ENCODE assay signal across 8 cellular contexts in the genomic region with DNA sequence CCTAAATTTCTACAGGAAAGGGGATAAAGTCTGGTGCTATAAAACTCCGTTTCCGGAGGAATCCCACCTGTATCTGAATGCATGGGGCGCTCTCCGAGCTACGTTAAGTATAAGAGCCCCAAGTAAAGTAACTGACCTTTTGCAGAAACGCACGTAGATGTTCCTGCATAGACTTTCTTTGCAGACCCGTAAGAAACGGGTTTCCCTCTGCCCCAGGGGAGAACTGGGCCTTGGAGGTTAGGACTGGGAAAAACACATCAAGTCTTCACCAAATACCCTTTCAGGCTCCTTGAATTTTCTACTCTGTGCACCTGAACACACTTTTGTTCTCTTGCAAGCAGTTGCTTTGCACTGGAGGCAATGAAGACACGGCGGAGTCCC. TPM values are rescaled to one million over a fixed set of nuclear protein-coding genes. Genes with fewer than 3 reads are reported as not detected.
DNase-seq lines count a peak whose midpoint lies in the region; ATAC-seq, FAIRE-seq and TF ChIP-seq lines count a peak whose summit lies in the region.
"Not testable (repeated sequence)": the region's sequence is repeated elsewhere in the genome, so short reads cannot be mapped to it uniquely, and the experiment has no call there.

No MANE protein-coding gene starts in this region.

- not testable (repeated sequence) for H3K36me3 ChIP-seq in ES-I3 (ENCODE audit: insufficient read depth, low read length); KMS-11 (ENCODE audit: insufficient read depth); urinary bladder (ENCODE audit: insufficient read depth)
- H3K36me3 ChIP-seq in WERI-Rb-1 = peaks cover 11% of the 10 kb centered on the region
- H3K36me3 ChIP-seq in K562 (ENCODE audit: control insufficient read depth, insufficient read depth, low read length) = peaks cover 35% of the 10 kb centered on the region; the same call in 2 of the 3 replicates
- peaks cover 12% of the 10 kb centered on the region for H3K36me3 ChIP-seq in fibroblast of lung (ENCODE audit: control insufficient read depth, insufficient read depth, low read length)
- H3K36me3 ChIP-seq in lung (ENCODE audit: control insufficient read depth in 2 of 2, insufficient read depth in 2 of 2, low read length in 2 of 2) = peaks cover 0 to 25% of the 10 kb centered on the region in 2 donors
- peaks cover 0 to 15% of the 10 kb centered on the region in 2 donors for H3K36me3 ChIP-seq in psoas muscle (ENCODE audit: insufficient read depth in 1 of 2, low read depth in 1 of 2)

- CTCF ChIA-PET in K562 (lab: Yijun Ruan, JAX; ENCODE audit: low intra/inter-chr PET ratio) = interaction anchor here (0.6 kb wide), 1 partner anchor 54 kb away, joined by 5 read pairs; no protein-coding TSS in a partner anchor

- not testable (repeated sequence) for TF ChIP-seq POLR2A in K562 (conservative IDR thresholded peaks at IDR 0.05)

- H3K79me2 ChIP-seq in KMS-11 (ENCODE audit: insufficient read depth, low read depth) (peaks cover 35% of the 10 kb centered on the region), K562 (ENCODE audit: control insufficient read depth, insufficient read depth, low read length) (peaks cover 62% of the 10 kb centered on the region), fibroblast of lung (ENCODE audit: control insufficient read depth, insufficient read depth, low read length) (peaks cover 47% of the 10 kb centered on the region)

- H3K4me1 ChIP-seq in ES-I3 (ENCODE audit: insufficient read depth, low read length); fibroblast of lung (ENCODE audit: control insufficient read depth, extremely low read depth, insufficient read depth, low read length); urinary bladder (ENCODE audit: insufficient read depth): not testable (repeated sequence)
- peaks cover 17% of the 10 kb centered on the region for H3K4me1 ChIP-seq in KMS-11 (ENCODE audit: low read depth, poor library complexity, severe bottlenecking)
- H3K4me1 ChIP-seq in K562 (replicated peaks in 1 of 2; ENCODE audit: control insufficient read depth in 2 of 2, insufficient read depth in 2 of 2, low read length in 2 of 2) = peaks cover 37 to 54% of the 10 kb centered on the region in 2 experiments
- peaks cover 12 to 22% of the 10 kb centered on the region in 2 donors for H3K4me1 ChIP-seq in lung (ENCODE audit: control insufficient read depth in 2 of 2, insufficient read depth in 2 of 2, low read length in 2 of 2)
- H3K4me1 ChIP-seq in psoas muscle = peaks cover 36% of the 10 kb centered on the region

- in situ Hi-C loops in K562 (cut with MboI) = not testable (repeated sequence)

- H3K9ac ChIP-seq in ES-I3 (ENCODE audit: low read depth, low read length) (peak overlapping the region; percentile 98), KMS-11 (peak overlapping the region; percentile 83), K562 (ENCODE audit: insufficient read depth in 1 of 2, low read depth in 2 of 2, low read length in 2 of 2) (peak overlapping the region; percentile 95 to 99), fibroblast of lung (ENCODE audit: insufficient read depth, low read length) (peak overlapping the region; percentile 96)

- 2% methylated on average over 11 of the region's 11 CpGs for WGBS in K562 (ENCODE audit: insufficient coverage, low coverage, missing lambda C conversion rate)
- 1 to 3% methylated on average over 11 of the region's 11 CpGs for WGBS in lung, 2 donors
- 2 to 6% (median 4%) methylated on average over 11 of the region's 11 CpGs for WGBS in psoas muscle, 3 donors
- WGBS in urinary bladder = 4% methylated on average over 11 of the region's 11 CpGs

- H3K27me3 ChIP-seq in KMS-11 (ENCODE audit: insufficient read depth, low read depth); WERI-Rb-1 (ENCODE audit: insufficient read depth, low read depth, severe bottlenecking); K562 (ENCODE audit: control insufficient read depth in 2 of 2, insufficient read depth in 2 of 2, low read length in 2 of 2); fibroblast of lung (ENCODE audit: control insufficient read depth, insufficient read depth, low read length); lung (ENCODE audit: control insufficient read depth, insufficient read depth); psoas muscle (ENCODE audit: insufficient read depth in 3 of 3, low read length in 2 of 3): not testable (repeated sequence)

- POLR2A ChIA-PET in K562 (lab: Yijun Ruan, JAX) = interaction anchor here (0.6 to 2.3 kb wide), 7 partner anchors 8 to 174 kb away, joined by 3 to 24 read pairs (median 4); no protein-coding TSS in a partner anchor

- H4K20me1 ChIP-seq in KMS-11 (ENCODE audit: insufficient read depth); K562 (replicated peaks; ENCODE audit: control insufficient read depth, insufficient read depth, low read length); fibroblast of lung (ENCODE audit: control insufficient read depth, extremely low read depth, insufficient read depth, low read length): not testable (repeated sequence)

- H3K9me1 ChIP-seq in K562 (ENCODE audit: control insufficient read depth, insufficient read depth, low read length) = not testable (repeated sequence)

- peak overlapping the region; percentile 68 for H2AFZ ChIP-seq in KMS-11 (ENCODE audit: low read depth)
- H2AFZ ChIP-seq in K562 (ENCODE audit: low read depth, low read length); fibroblast of lung (ENCODE audit: low read length): not testable (repeated sequence)

- peak; percentile 0; the same call in 1 of the 3 replicates for ATAC-seq in K562
- not testable (repeated sequence) for ATAC-seq in lung (ENCODE audit: insufficient read depth, low FRiP score)
- ATAC-seq in psoas muscle = peak in 1 of 4 donors; percentile 1

- H3K27ac ChIP-seq in KMS-11 = peak overlapping the region; percentile 70
- peak overlapping the region; percentile 84 for H3K27ac ChIP-seq in WERI-Rb-1
- H3K27ac ChIP-seq in K562 (ENCODE audit: extremely low read depth, low read depth, low read length) = peak overlapping the region; percentile 94
- H3K27ac ChIP-seq in fibroblast of lung (ENCODE audit: insufficient read depth, low read length) = peak overlapping the region; percentile 98
- H3K27ac ChIP-seq in lung (ENCODE audit: low read depth in 1 of 2, low read length in 1 of 2) = peak overlapping the region; percentile 98
- peak overlapping the region; percentile 100 for H3K27ac ChIP-seq in psoas muscle
- H3K27ac ChIP-seq in urinary bladder (ENCODE audit: low read depth) = peak overlapping the region; percentile 91

- intact Hi-C loops in K562 (cut with micrococcal nuclease); psoas muscle (cut with DNase I): not testable (repeated sequence)

- not testable (repeated sequence) for TF ChIP-seq EP300 in K562 (IDR thresholded peaks at IDR 0.05; ENCODE audit: low read length)

- not testable (repeated sequence) for TF ChIP-seq RAD21 in K562 (CRISPR knock-in tag; conservative IDR thresholded peaks at IDR 0.05 in 1 of 2, IDR thresholded peaks at IDR 0.05 in 1 of 2)

- peak overlapping the region; percentile 54 for H3K4me3 ChIP-seq in KMS-11 (IDR thresholded peaks at IDR 0.05; ENCODE audit: insufficient read depth, low read depth, low read length)
- H3K4me3 ChIP-seq in WERI-Rb-1 (ENCODE audit: low read depth, low read length) = peak overlapping the region; percentile 62
- peak overlapping the region; percentile 100 for H3K4me3 ChIP-seq in K562
- H3K4me3 ChIP-seq in fibroblast of lung (replicated peaks in 1 of 4; ENCODE audit: control extremely low read depth in 1 of 4, insufficient read depth in 1 of 4, low read depth in 3 of 4, low read length in 4 of 4) = peak overlapping the region; percentile 77 to 95 (median 89)
- H3K4me3 ChIP-seq in lung = peak overlapping the region; percentile 90
- peak overlapping the region; percentile 97 for H3K4me3 ChIP-seq in psoas muscle
- H3K4me3 ChIP-seq in urinary bladder (ENCODE audit: low read depth, low read length) = peak overlapping the region; percentile 73

- not testable (repeated sequence) for DNase-seq in WERI-Rb-1; fibroblast of lung (ENCODE audit: low read depth in 2 of 2); lung (ENCODE audit: low spot score); psoas muscle
- peak in 1 of 4 experiments; percentile 37 for DNase-seq in K562 (ENCODE audit: extremely low read depth in 1 of 4, low spot score in 3 of 4)

- H3K4me2 ChIP-seq in KMS-11 (peak overlapping the region; percentile 94), K562 (ENCODE audit: insufficient read depth, low read length) (peak overlapping the region; percentile 97), fibroblast of lung (ENCODE audit: extremely low read depth, insufficient read depth, low read length) (peak overlapping the region; percentile 100)

- TF ChIP-seq CTCF in KMS-11 (conservative IDR thresholded peaks at IDR 0.05; ENCODE audit: low read depth, low read length); WERI-Rb-1 (IDR thresholded peaks at IDR 0.05; ENCODE audit: low read depth, low read length); K562 (IDR thresholded peaks at IDR 0.05 in 2 of 3, conservative IDR thresholded peaks at IDR 0.05 in 1 of 3; ENCODE audit: insufficient read depth in 2 of 3, low read depth in 1 of 3, low read length in 3 of 3); fibroblast of lung (conservative IDR thresholded peaks at IDR 0.05 in 1 of 2, IDR thresholded peaks at IDR 0.05 in 1 of 2; ENCODE audit: low read depth in 1 of 2, low read length in 2 of 2); lung (IDR thresholded peaks at IDR 0.05; ENCODE audit: control extremely low read depth, extremely low read depth); psoas muscle (IDR thresholded peaks at IDR 0.05): not testable (repeated sequence)

- FAIRE-seq in K562 (lab: Jason Lieb, UNC) = peak; percentile 76

- BruUV-seq in K562 (replicated peaks; lab: Mats Ljungman, UMichigan) = not testable (repeated sequence)

- not testable (repeated sequence) for H3K9me3 ChIP-seq in ES-I3 (ENCODE audit: control insufficient read depth, insufficient read depth, low read length); WERI-Rb-1 (ENCODE audit: severe bottlenecking); K562 (replicated peaks; ENCODE audit: control insufficient read depth, insufficient read depth, low read depth, low read length); fibroblast of lung (ENCODE audit: control insufficient read depth, insufficient read depth, low read depth, low read length); lung (ENCODE audit: control insufficient read depth in 2 of 2, insufficient read depth in 1 of 2, low read length in 1 of 2); psoas muscle

RNA-seq across cellular contexts. Expression of gene ABHD17A, which starts 10.0 kb away (rescaled TPM):
- total RNA-seq in K562 (2011; cell fraction: chromatin; rRNA removed; ENCODE audit: low replicate concordance) = 29.4 and 87.9 TPM in 2 replicates
- total RNA-seq in K562 (2011; cell fraction: nucleolus; rRNA removed) = 61.7 and 67.8 TPM in 2 replicates
- 40.1 and 45.4 TPM in 2 replicates for total RNA-seq in K562 (2011; cell fraction: nucleoplasm; rRNA removed)
- 135 and 157 TPM in 2 replicates for total RNA-seq in K562 (2014; rRNA removed)
- 0.93 and 1.5 TPM in 2 replicates for total RNA-seq in K562 (2014; rRNA removed; fragmentation: Illumina TruSeq; extraction: Trizol)
- total RNA-seq in K562 (2015; rRNA removed; fragmentation: Illumina TruSeq; extraction: Trizol) = 18.9 and 26.5 TPM in 2 replicates
- total RNA-seq in K562 (2021) = 84.2 and 87.7 TPM in 2 replicates
- 24.6 and 45.3 TPM in 2 replicates for polyA plus RNA-seq in K562 (2011; rRNA removed)
- polyA plus RNA-seq in K562 (2011; cell fraction: cytosol; rRNA removed) = 54.2 and 174 TPM in 2 replicates
- 117 and 184 TPM in 2 replicates for polyA plus RNA-seq in K562 (2011; cell fraction: nucleus; rRNA removed)
- 47.5 and 74.5 TPM in 2 replicates for polyA plus RNA-seq in K562 (2012)
- 3.6 and 16.9 TPM in 2 replicates for polyA plus RNA-seq in K562 (2014; fragmentation: Illumina TruSeq; extraction: Trizol)
- under 1 TPM in 1 of 2 experiments, not detected in 1; 0.04 TPM for polyA plus RNA-seq in K562 (2014; fragmentation: Nextera tagmentation; extraction: Ambion mirVana)
- polyA plus RNA-seq in K562 (2014; rRNA removed) = 95.1 and 99.0 TPM in 2 replicates
- 6.9 and 11.0 TPM in 2 replicates for polyA minus RNA-seq in K562 (2011; rRNA and poly(A)+ RNA removed)
- polyA minus RNA-seq in K562 (2011; cell fraction: cytosol; rRNA and poly(A)+ RNA removed) = 26.1 and 39.4 TPM in 2 replicates
- polyA minus RNA-seq in K562 (2011; cell fraction: nucleus; rRNA and poly(A)+ RNA removed) = 15.3 and 15.8 TPM in 2 replicates
- total RNA-seq in fibroblast of lung = 59.1 and 74.5 TPM in 2 replicates
- polyA plus RNA-seq in fibroblast of lung = 23.0 and 25.8 TPM in 2 replicates
- 38.3 and 53.8 TPM in 2 replicates for polyA plus RNA-seq in fibroblast of lung (2012)
- polyA minus RNA-seq in fibroblast of lung (ENCODE audit: low replicate concordance) = 18.9 and 29.3 TPM in 2 replicates
- 10 to 100 TPM; 68.8 to 84.9 TPM for total RNA-seq in lung
- 100 to 1,000 TPM in 1 of 2 donors, 10 to 100 TPM in 1; 97.0 to 110 TPM for polyA plus RNA-seq in lung
- total RNA-seq in psoas muscle = 10 to 100 TPM; 38.5 to 54.2 (median 42.3) TPM
- 10 to 100 TPM; 35.5 to 58.9 (median 47.6) TPM for polyA plus RNA-seq in psoas muscle
- total RNA-seq in urinary bladder = 41.9 TPM
- polyA plus RNA-seq in urinary bladder = 99.7 TPM

RNA-seq across cellular contexts. Expression of gene KLF16, which starts 11.9 kb away (rescaled TPM):
- 5.8 and 14.0 TPM in 2 replicates for total RNA-seq in K562 (2011; cell fraction: chromatin; rRNA removed; ENCODE audit: low replicate concordance)
- total RNA-seq in K562 (2011; cell fraction: nucleolus; rRNA removed) = 11.7 and 16.7 TPM in 2 replicates
- total RNA-seq in K562 (2011; cell fraction: nucleoplasm; rRNA removed) = 6.4 and 7.5 TPM in 2 replicates
- total RNA-seq in K562 (2014; rRNA removed) = 15.5 and 22.0 TPM in 2 replicates
- total RNA-seq in K562 (2014; rRNA removed; fragmentation: Illumina TruSeq; extraction: Trizol) = 3.4 and 3.8 TPM in 2 replicates
- 7.9 and 9.4 TPM in 2 replicates for total RNA-seq in K562 (2015; rRNA removed; fragmentation: Illumina TruSeq; extraction: Trizol)
- 59.1 and 60.4 TPM in 2 replicates for total RNA-seq in K562 (2021)
- 3.7 and 4.8 TPM in 2 replicates for polyA plus RNA-seq in K562 (2011; rRNA removed)
- 7.1 and 44.8 TPM in 2 replicates for polyA plus RNA-seq in K562 (2011; cell fraction: cytosol; rRNA removed)
- polyA plus RNA-seq in K562 (2011; cell fraction: nucleus; rRNA removed) = 14.2 and 29.1 TPM in 2 replicates
- polyA plus RNA-seq in K562 (2012) = 20.8 and 23.7 TPM in 2 replicates
- polyA plus RNA-seq in K562 (2014; fragmentation: Illumina TruSeq; extraction: Trizol) = 6.8 and 13.1 TPM in 2 replicates
- polyA plus RNA-seq in K562 (2014; fragmentation: Nextera tagmentation; extraction: Ambion mirVana) = under 1 TPM; 0.04 to 0.10 TPM
- polyA plus RNA-seq in K562 (2014; rRNA removed) = 15.4 and 27.5 TPM in 2 replicates
- 1.0 and 1.3 TPM in 2 replicates for polyA minus RNA-seq in K562 (2011; rRNA and poly(A)+ RNA removed)
- 15.0 and 25.4 TPM in 2 replicates for polyA minus RNA-seq in K562 (2011; cell fraction: cytosol; rRNA and poly(A)+ RNA removed)
- 5.8 and 6.6 TPM in 2 replicates for polyA minus RNA-seq in K562 (2011; cell fraction: nucleus; rRNA and poly(A)+ RNA removed)
- 3.9 and 6.9 TPM in 2 replicates for total RNA-seq in fibroblast of lung
- polyA plus RNA-seq in fibroblast of lung = 4.2 and 5.0 TPM in 2 replicates
- polyA plus RNA-seq in fibroblast of lung (2012) = 12.9 and 21.2 TPM in 2 replicates
- 5.8 and 6.4 TPM in 2 replicates for polyA minus RNA-seq in fibroblast of lung (ENCODE audit: low replicate concordance)
- 10 to 100 TPM in 1 of 2 donors, 1 to 10 TPM in 1; 3.3 to 25.6 TPM for total RNA-seq in lung
- 10 to 100 TPM; 13.8 to 17.8 TPM for polyA plus RNA-seq in lung
- total RNA-seq in psoas muscle = 10 to 100 TPM in 1 of 4 donors, 1 to 10 TPM in 3; 3.0 to 11.1 (median 4.3) TPM
- polyA plus RNA-seq in psoas muscle = 10 to 100 TPM in 1 of 3 donors, 1 to 10 TPM in 2; 2.2 to 13.0 (median 3.1) TPM
- total RNA-seq in urinary bladder = 3.6 TPM
- polyA plus RNA-seq in urinary bladder = 17.6 TPM

RNA-seq across cellular contexts. Expression of gene REXO1, which starts 27.0 kb away (rescaled TPM):
- total RNA-seq in K562 (2011; cell fraction: chromatin; rRNA removed; ENCODE audit: low replicate concordance) = 46.7 and 163 TPM in 2 replicates
- total RNA-seq in K562 (2011; cell fraction: nucleolus; rRNA removed) = 112 and 114 TPM in 2 replicates
- 55.0 and 57.6 TPM in 2 replicates for total RNA-seq in K562 (2011; cell fraction: nucleoplasm; rRNA removed)
- total RNA-seq in K562 (2014; rRNA removed) (15.8 and 21.9 TPM in 2 replicates), K562 (2014; rRNA removed; fragmentation: Illumina TruSeq; extraction: Trizol) (3.5 and 4.5 TPM in 2 replicates), K562 (2015; rRNA removed; fragmentation: Illumina TruSeq; extraction: Trizol) (15.8 and 20.8 TPM in 2 replicates), K562 (2021) (52.4 and 63.3 TPM in 2 replicates), fibroblast of lung (4.1 and 6.8 TPM in 2 replicates), lung (10 to 100 TPM; 15.6 to 40.3 TPM), psoas muscle (10 to 100 TPM; 13.5 to 35.2 (median 22.3) TPM), urinary bladder (7.9 TPM)
- polyA plus RNA-seq in K562 (2011; rRNA removed) (14.6 and 21.5 TPM in 2 replicates), K562 (2014; fragmentation: Illumina TruSeq; extraction: Trizol) (16.7 and 40.7 TPM in 2 replicates), K562 (2014; fragmentation: Nextera tagmentation; extraction: Ambion mirVana) (under 1 TPM; 0.04 to 0.29 TPM), K562 (2014; rRNA removed) (31.0 and 50.1 TPM in 2 replicates), fibroblast of lung (6.1 and 12.0 TPM in 2 replicates), lung (10 to 100 TPM; 22.3 to 32.0 TPM), psoas muscle (10 to 100 TPM; 16.5 to 26.9 (median 20.3) TPM), urinary bladder (20.5 TPM)
- 17.4 and 27.3 TPM in 2 replicates for polyA plus RNA-seq in K562 (2011; cell fraction: cytosol; rRNA removed)
- polyA plus RNA-seq in K562 (2011; cell fraction: nucleus; rRNA removed) = 56.5 and 100 TPM in 2 replicates
- 37.1 and 39.8 TPM in 2 replicates for polyA plus RNA-seq in K562 (2012)
- polyA minus RNA-seq in K562 (2011; rRNA and poly(A)+ RNA removed) = 7.4 and 11.2 TPM in 2 replicates
- 23.8 and 34.7 TPM in 2 replicates for polyA minus RNA-seq in K562 (2011; cell fraction: cytosol; rRNA and poly(A)+ RNA removed)
- polyA minus RNA-seq in K562 (2011; cell fraction: nucleus; rRNA and poly(A)+ RNA removed) = 19.5 and 21.3 TPM in 2 replicates
- polyA plus RNA-seq in fibroblast of lung (2012) = 12.0 and 20.9 TPM in 2 replicates
- 39.0 and 40.1 TPM in 2 replicates for polyA minus RNA-seq in fibroblast of lung (ENCODE audit: low replicate concordance)

RNA-seq across cellular contexts. Expression of gene ADAT3, which starts 29.9 kb away (rescaled TPM):
- 6.3 and 20.5 TPM in 2 replicates for total RNA-seq in K562 (2011; cell fraction: chromatin; rRNA removed; ENCODE audit: low replicate concordance)
- total RNA-seq in K562 (2011; cell fraction: nucleolus; rRNA removed) = 18.0 and 18.5 TPM in 2 replicates
- total RNA-seq in K562 (2011; cell fraction: nucleoplasm; rRNA removed) = 5.6 and 6.9 TPM in 2 replicates
- total RNA-seq in K562 (2014; rRNA removed) (7.8 and 10.4 TPM in 2 replicates), K562 (2014; rRNA removed; fragmentation: Illumina TruSeq; extraction: Trizol) (not detected in 2 replicates), K562 (2015; rRNA removed; fragmentation: Illumina TruSeq; extraction: Trizol) (0.72 and 1.7 TPM in 2 replicates), K562 (2021) (15.1 and 15.6 TPM in 2 replicates), fibroblast of lung (1.5 and 1.7 TPM in 2 replicates), lung (10 to 100 TPM in 1 of 2 donors, 1 to 10 TPM in 1; 4.0 to 11.9 TPM), psoas muscle (1 to 10 TPM; 1.4 to 2.2 (median 1.7) TPM), urinary bladder (1.4 TPM)
- polyA plus RNA-seq in K562 (2011; rRNA removed) (0.67 and 1.1 TPM in 2 replicates), K562 (2014; fragmentation: Illumina TruSeq; extraction: Trizol) (0.68 TPM in 1 of 2 replicates, not detected in the other), K562 (2014; fragmentation: Nextera tagmentation; extraction: Ambion mirVana) (not detected), K562 (2014; rRNA removed) (9.2 and 10.2 TPM in 2 replicates), fibroblast of lung (0.42 and 0.61 TPM in 2 replicates), lung (1 to 10 TPM; 6.4 to 7.2 TPM), psoas muscle (1 to 10 TPM; 2.4 to 7.2 (median 3.6) TPM), urinary bladder (4.3 TPM)
- 1.1 and 11.4 TPM in 2 replicates for polyA plus RNA-seq in K562 (2011; cell fraction: cytosol; rRNA removed)
- polyA plus RNA-seq in K562 (2011; cell fraction: nucleus; rRNA removed) = 3.3 and 11.9 TPM in 2 replicates
- polyA plus RNA-seq in K562 (2012) = 6.8 and 6.9 TPM in 2 replicates
- polyA minus RNA-seq in K562 (2011; rRNA and poly(A)+ RNA removed) = 0.18 and 0.21 TPM in 2 replicates
- 4.5 and 5.4 TPM in 2 replicates for polyA minus RNA-seq in K562 (2011; cell fraction: cytosol; rRNA and poly(A)+ RNA removed)
- 2.1 and 3.4 TPM in 2 replicates for polyA minus RNA-seq in K562 (2011; cell fraction: nucleus; rRNA and poly(A)+ RNA removed)
- polyA plus RNA-seq in fibroblast of lung (2012) = 1.6 and 3.8 TPM in 2 replicates
- polyA minus RNA-seq in fibroblast of lung (ENCODE audit: low replicate concordance) = 0.33 and 1.5 TPM in 2 replicates

RNA-seq across cellular contexts. Expression of gene SCAMP4, which starts 29.9 kb away (rescaled TPM):
- total RNA-seq in K562 (2011; cell fraction: chromatin; rRNA removed; ENCODE audit: low replicate concordance) = 53.4 and 162 TPM in 2 replicates
- total RNA-seq in K562 (2011; cell fraction: nucleolus; rRNA removed) = 113 and 133 TPM in 2 replicates
- 92.1 and 94.1 TPM in 2 replicates for total RNA-seq in K562 (2011; cell fraction: nucleoplasm; rRNA removed)
- total RNA-seq in K562 (2014; rRNA removed) (20.9 and 26.4 TPM in 2 replicates), K562 (2014; rRNA removed; fragmentation: Illumina TruSeq; extraction: Trizol) (4.1 and 5.6 TPM in 2 replicates), K562 (2015; rRNA removed; fragmentation: Illumina TruSeq; extraction: Trizol) (12.8 and 13.2 TPM in 2 replicates), K562 (2021) (40.3 and 45.9 TPM in 2 replicates), fibroblast of lung (22.1 and 29.7 TPM in 2 replicates), lung (10 to 100 TPM; 63.4 to 86.6 TPM), psoas muscle (10 to 100 TPM; 13.4 to 16.3 (median 15.1) TPM), urinary bladder (16.2 TPM)
- polyA plus RNA-seq in K562 (2011; rRNA removed) (6.7 and 8.9 TPM in 2 replicates), K562 (2014; fragmentation: Illumina TruSeq; extraction: Trizol) (15.2 and 26.1 TPM in 2 replicates), K562 (2014; fragmentation: Nextera tagmentation; extraction: Ambion mirVana) (under 1 TPM; 0.81 to 0.89 TPM), K562 (2014; rRNA removed) (17.1 and 19.3 TPM in 2 replicates), fibroblast of lung (16.9 and 21.2 TPM in 2 replicates), lung (10 to 100 TPM; 45.7 to 49.1 TPM), psoas muscle (10 to 100 TPM in 2 of 3 donors, 1 to 10 TPM in 1; 9.5 to 17.5 (median 15.5) TPM), urinary bladder (45.2 TPM)
- polyA plus RNA-seq in K562 (2011; cell fraction: cytosol; rRNA removed) = 8.3 and 13.1 TPM in 2 replicates
- polyA plus RNA-seq in K562 (2011; cell fraction: nucleus; rRNA removed) = 20.3 and 35.7 TPM in 2 replicates
- polyA plus RNA-seq in K562 (2012) = 26.7 and 53.0 TPM in 2 replicates
- 3.4 and 5.9 TPM in 2 replicates for polyA minus RNA-seq in K562 (2011; rRNA and poly(A)+ RNA removed)
- 13.0 and 23.2 TPM in 2 replicates for polyA minus RNA-seq in K562 (2011; cell fraction: cytosol; rRNA and poly(A)+ RNA removed)
- 12.0 and 13.3 TPM in 2 replicates for polyA minus RNA-seq in K562 (2011; cell fraction: nucleus; rRNA and poly(A)+ RNA removed)
- 45.1 and 47.0 TPM in 2 replicates for polyA plus RNA-seq in fibroblast of lung (2012)
- polyA minus RNA-seq in fibroblast of lung (ENCODE audit: low replicate concordance) = 50.1 and 59.3 TPM in 2 replicates
